16 cellular contexts compared by ENCODE assay signal in the genomic region with DNA sequence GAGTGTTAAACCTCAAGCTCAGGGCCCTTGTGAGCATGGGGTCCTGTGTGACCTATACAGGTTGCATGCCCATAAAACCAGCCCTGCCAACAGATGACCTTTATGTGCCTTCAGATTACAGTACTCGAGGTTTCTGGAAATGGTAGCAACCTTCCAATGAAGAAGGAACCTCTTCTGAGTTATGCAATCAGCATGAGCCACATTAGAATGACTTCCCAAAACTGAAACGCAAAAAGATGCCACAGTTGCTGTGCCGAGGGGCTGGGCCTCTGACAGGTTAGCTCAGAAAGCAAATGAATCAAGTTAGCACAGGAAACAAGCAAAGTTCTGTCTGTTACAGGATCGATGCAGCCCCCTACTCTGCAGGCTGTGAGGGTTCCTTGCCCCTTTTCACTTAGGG. TPM values are rescaled to one million over a fixed set of nuclear protein-coding genes. Genes with fewer than 3 reads are reported as not detected.
A peak's percentile ranks its signal among the peaks of the same experiment; 100 is the strongest.
DNase-seq lines count a peak whose midpoint lies in the region; ATAC-seq, FAIRE-seq and TF ChIP-seq lines count a peak whose summit lies in the region.
"Had no signal": no experiment of that assay in that cellular context is flagged by ENCODE, and none has a peak within 500 bp of the region (broad histone marks: within the 10 kb centered on the region; RNA-seq: fewer than 3 reads in every experiment).

No MANE protein-coding gene starts in this region.

- peaks cover 6% of the 10 kb centered on the region for H3K79me2 ChIP-seq in HepG2 (ENCODE audit: insufficient read depth, low read length)

- POLR2A ChIA-PET in activated naive CD8-positive, alpha-beta T cell treated with anti-CD3 and anti-CD28 coated beads, Interleukin-2, amount 10 ng/mL, durations not matched to agents 7 days and 5 days (lab: Charles Lee): no interaction called here
- POLR2A ChIA-PET in HepG2 (lab: Yijun Ruan, JAX): no interaction called here

- peaks cover 10% of the 10 kb centered on the region for H3K4me1 Mint-ChIP-seq in activated naive CD8-positive, alpha-beta T cell treated with anti-CD3 and anti-CD28 coated beads, Interleukin-2, amount 10 ng/mL, durations not matched to agents 7 days and 5 days
- peaks cover 10% of the 10 kb centered on the region for H3K4me1 Mint-ChIP-seq in activated naive CD8-positive, alpha-beta T cell treated with anti-CD3 and anti-CD28 coated beads, Interleukin-2, amount 50 U/mL, for 24 hours
- H3K4me1 Mint-ChIP-seq in endodermal cell: peaks cover 9% of the 10 kb centered on the region

- peak; percentile 40 for ATAC-seq in activated naive CD8-positive, alpha-beta T cell treated with anti-CD3 and anti-CD28 coated beads, Interleukin-2, amount 10 ng/mL, durations not matched to agents 7 days and 5 days (ENCODE audit: low read depth)
- ATAC-seq in activated naive CD8-positive, alpha-beta T cell treated with anti-CD3 and anti-CD28 coated beads, Interleukin-2, amount 50 U/mL, for 24 hours: no peak
- ATAC-seq in HG02852 (IDR thresholded peaks at IDR 0.05; ENCODE audit: unreplicated experiment): no peak
- no peak for ATAC-seq in HepG2
- ATAC-seq: sciatic nerve had no signal

- no peak overlapping the region for H3K4me3 Mint-ChIP-seq in activated naive CD8-positive, alpha-beta T cell treated with anti-CD3 and anti-CD28 coated beads, Interleukin-2, amount 10 ng/mL, durations not matched to agents 7 days and 5 days
- H3K4me3 Mint-ChIP-seq in activated naive CD8-positive, alpha-beta T cell treated with anti-CD3 and anti-CD28 coated beads, Interleukin-2, amount 50 U/mL, for 24 hours: no peak overlapping the region
- H3K4me3 Mint-ChIP-seq in endodermal cell: no peak overlapping the region
- H3K4me3 Mint-ChIP-seq: activated naive CD4-positive, alpha-beta T cell treated with anti-CD3 and anti-CD28 coated beads, Interleukin-2, amount 10 ng/mL, durations not matched to agents 7 days and 5 days had no signal

- no peak overlapping the region for H3K4me2 ChIP-seq in HepG2 (ENCODE audit: low read depth, low read length)

- H3K4me3 ChIP-seq in endodermal cell (ENCODE audit: low read length): no peak overlapping the region
- H3K4me3 ChIP-seq in HepG2 (replicated peaks in 1 of 3; ENCODE audit: insufficient read depth in 1 of 3, low read depth in 2 of 3, low read length in 3 of 3): no peak overlapping the region

- peak overlapping the region; percentile 20 for H3K27ac Mint-ChIP-seq in activated naive CD8-positive, alpha-beta T cell treated with anti-CD3 and anti-CD28 coated beads, Interleukin-2, amount 10 ng/mL, durations not matched to agents 7 days and 5 days
- H3K27ac Mint-ChIP-seq in activated naive CD8-positive, alpha-beta T cell treated with anti-CD3 and anti-CD28 coated beads, Interleukin-2, amount 50 U/mL, for 24 hours: no peak overlapping the region
- H3K27ac Mint-ChIP-seq in endodermal cell: no peak overlapping the region
- H3K27ac Mint-ChIP-seq: activated naive CD4-positive, alpha-beta T cell treated with anti-CD3 and anti-CD28 coated beads, Interleukin-2, amount 10 ng/mL, durations not matched to agents 7 days and 5 days had no signal

- H3K4me1 ChIP-seq in endodermal cell (ENCODE audit: control insufficient read depth, insufficient read depth, low read length) (no peaks in the 10 kb centered on the region), HepG2 (ENCODE audit: insufficient read depth, low read length) (peaks cover 46% of the 10 kb centered on the region)

- TF ChIP-seq EP300 in HepG2 (IDR thresholded peaks at IDR 0.05; ENCODE audit: low read depth in 2 of 2, low read length in 2 of 2) (no peak), HepG2 (CRISPR knock-in tag; IDR thresholded peaks at IDR 0.05; ENCODE audit: borderline replicate concordance) (no peak)

- H4K20me1 ChIP-seq in HepG2 (ENCODE audit: insufficient read depth, low read length): no peaks in the 10 kb centered on the region; the same call in 1 of the 2 replicates

- intact Hi-C loops in HepG2 (cut with micrococcal nuclease; ENCODE audit: unreplicated experiment): no loop called here

- no peak for TF ChIP-seq POLR2A in HepG2 (IDR thresholded peaks at IDR 0.05; ENCODE audit: insufficient read depth in 1 of 2, low read depth in 2 of 2, low read length in 2 of 2)

- no peaks in the 10 kb centered on the region for H3K36me3 ChIP-seq in endodermal cell (ENCODE audit: control insufficient read depth, insufficient read depth, low read length)
- H3K36me3 ChIP-seq in HepG2 (replicated peaks in 1 of 2; ENCODE audit: control insufficient read depth in 1 of 2, insufficient read depth in 2 of 2, low read length in 2 of 2): peaks cover 0 to 2% of the 10 kb centered on the region in 2 experiments; a peak in 2 of 5 replicates

- no TSS peak for BruUV-seq in HepG2 (replicated peaks; lab: Mats Ljungman, UMichigan)

- H3K27ac ChIP-seq in endodermal cell (ENCODE audit: low read depth, low read length): no peak overlapping the region
- H3K27ac ChIP-seq in substantia nigra (ENCODE audit: low read depth, low read length, poor library complexity, severe bottlenecking): peak overlapping the region; percentile 9
- H3K27ac ChIP-seq in HepG2 (ENCODE audit: extremely low read length, insufficient read depth, low read length): no peak overlapping the region

- no peaks in the 10 kb centered on the region for H3K27me3 Mint-ChIP-seq in activated naive CD8-positive, alpha-beta T cell treated with anti-CD3 and anti-CD28 coated beads, Interleukin-2, amount 10 ng/mL, durations not matched to agents 7 days and 5 days
- H3K27me3 Mint-ChIP-seq in activated naive CD8-positive, alpha-beta T cell treated with anti-CD3 and anti-CD28 coated beads, Interleukin-2, amount 50 U/mL, for 24 hours: no peaks in the 10 kb centered on the region
- peaks cover 8% of the 10 kb centered on the region for H3K27me3 Mint-ChIP-seq in endodermal cell (ENCODE audit: insufficient read depth)

- TF ChIP-seq CTCF in endodermal cell (conservative IDR thresholded peaks at IDR 0.05): no peak
- no peak for TF ChIP-seq CTCF in HepG2 (CRISPR knock-in tag; IDR thresholded peaks at IDR 0.05)

- H3K9me3 Mint-ChIP-seq in activated naive CD8-positive, alpha-beta T cell treated with anti-CD3 and anti-CD28 coated beads, Interleukin-2, amount 10 ng/mL, durations not matched to agents 7 days and 5 days: no peaks in the 10 kb centered on the region
- H3K9me3 Mint-ChIP-seq in activated naive CD8-positive, alpha-beta T cell treated with anti-CD3 and anti-CD28 coated beads, Interleukin-2, amount 50 U/mL, for 24 hours: no peaks in the 10 kb centered on the region
- no peaks in the 10 kb centered on the region for H3K9me3 Mint-ChIP-seq in endodermal cell
- H3K9me3 Mint-ChIP-seq: activated naive CD4-positive, alpha-beta T cell treated with anti-CD3 and anti-CD28 coated beads, Interleukin-2, amount 10 ng/mL, durations not matched to agents 7 days and 5 days had no signal

- in situ Hi-C loops in HepG2 (cut with HindIII; ENCODE audit: extremely low pct_ligation_motif_present, low pct_unique_long_range_greater_than_20kb): no loop called here

- CTCF ChIA-PET in HepG2 (lab: Yijun Ruan, JAX; ENCODE audit: low intra/inter-chr PET ratio, low total read pairs): no interaction called here

- no peaks in the 10 kb centered on the region for H3K36me3 Mint-ChIP-seq in activated naive CD8-positive, alpha-beta T cell treated with anti-CD3 and anti-CD28 coated beads, Interleukin-2, amount 10 ng/mL, durations not matched to agents 7 days and 5 days
- H3K36me3 Mint-ChIP-seq in activated naive CD8-positive, alpha-beta T cell treated with anti-CD3 and anti-CD28 coated beads, Interleukin-2, amount 50 U/mL, for 24 hours (ENCODE audit: low read depth): no peaks in the 10 kb centered on the region
- no peaks in the 10 kb centered on the region for H3K36me3 Mint-ChIP-seq in endodermal cell (ENCODE audit: low read depth)
- H3K36me3 Mint-ChIP-seq: activated naive CD4-positive, alpha-beta T cell treated with anti-CD3 and anti-CD28 coated beads, Interleukin-2, amount 10 ng/mL, durations not matched to agents 7 days and 5 days had no signal

- H3K9ac ChIP-seq in endodermal cell (ENCODE audit: extremely low read depth, low read length, poor library complexity, severe bottlenecking): no peak overlapping the region
- H3K9ac ChIP-seq in HepG2 (ENCODE audit: insufficient read depth, low read depth, low read length): no peak overlapping the region

- TF ChIP-seq RAD21 in HepG2 (CRISPR knock-in tag; IDR thresholded peaks at IDR 0.05): no peak

- H3K9me3 ChIP-seq in endodermal cell (ENCODE audit: control insufficient read depth, low read length) (no peaks in the 10 kb centered on the region), HepG2 (ENCODE audit: low read length) (no peaks in the 10 kb centered on the region)

- no peak for FAIRE-seq in HepG2 (lab: Jason Lieb, UNC)
- FAIRE-seq: bronchial epithelial cell had no signal

- WGBS in endodermal cell (ENCODE audit: insufficient coverage in 1 of 2, insufficient read length in 1 of 2), 2 experiments: 86 to 89% methylated on average over 4 of the region's 4 CpGs
- 61% methylated on average over 4 of the region's 4 CpGs for WGBS in HepG2 (ENCODE audit: low lambda C conversion rate)

- H2AFZ ChIP-seq in HepG2 (ENCODE audit: low read length): no peak overlapping the region

- DNase-seq in activated naive CD8-positive, alpha-beta T cell treated with anti-CD3 and anti-CD28 coated beads, Interleukin-2, amount 10 ng/mL, durations not matched to agents 7 days and 5 days: no peak
- DNase-seq in activated naive CD8-positive, alpha-beta T cell treated with anti-CD3 and anti-CD28 coated beads, Interleukin-2, amount 50 U/mL, for 24 hours: no peak
- DNase-seq in NOMO-1 (lab: John Stamatoyannopoulos, UW; ENCODE audit: unreplicated experiment in 2 of 2) (peak; percentile 83 to 88), endodermal cell (peak; percentile 22), substantia nigra (lab: John Stamatoyannopoulos, UW) (peak in 2 of 49 donors; percentile 18 to 19), foreskin melanocyte (no peak), HepG2 (ENCODE audit: low spot score) (no peak)
- DNase-seq: activated naive CD4-positive, alpha-beta T cell treated with anti-CD3 and anti-CD28 coated beads, Interleukin-2, amount 10 ng/mL, durations not matched to agents 7 days and 5 days; effector CD8-positive, alpha-beta T cell; mesendoderm; NCI-H1930; NCI-H82; stimulated activated naive CD4-positive, alpha-beta T cell had no signal

- H3K27me3 ChIP-seq in endodermal cell (ENCODE audit: control insufficient read depth, insufficient read depth, low read length, poor library complexity, severe bottlenecking): no peaks in the 10 kb centered on the region
- no peaks in the 10 kb centered on the region for H3K27me3 ChIP-seq in HepG2 (ENCODE audit: control insufficient read depth in 1 of 2, insufficient read depth in 2 of 2, low read length in 2 of 2)

RNA-seq across cellular contexts. Expression of a gene that starts 37.7 kb away (rescaled TPM):
- total RNA-seq in activated naive CD8-positive, alpha-beta T cell treated with anti-CD3 and anti-CD28 coated beads, Interleukin-2, amount 10 ng/mL, durations not matched to agents 7 days and 5 days: 1 to 10 TPM in 1 of 2 experiments, under 1 TPM in 1; 0.86 to 1.0 TPM
- 1 to 10 TPM; 2.0 to 3.2 TPM for total RNA-seq in endodermal cell
- polyA plus RNA-seq in endodermal cell (2013, experiment 1 of 2): 0.75 TPM
- polyA plus RNA-seq in endodermal cell (2013, experiment 2 of 2): 0.66 TPM
- total RNA-seq in HepG2 (2016; rRNA removed; fragmentation: Illumina TruSeq; extraction: Trizol): 12.5 and 15.3 TPM in 2 replicates
- total RNA-seq in HepG2 (2016; cell fraction: cytosol; rRNA removed; fragmentation: Illumina TruSeq; extraction: Trizol; ENCODE audit: low read depth): 1.3 and 1.5 TPM in 2 replicates
- total RNA-seq in HepG2 (2016; cell fraction: insoluble cytoplasmic fraction; rRNA removed; fragmentation: Illumina TruSeq; extraction: Trizol): 11.9 and 15.9 TPM in 2 replicates
- 7.3 and 8.5 TPM in 2 replicates for total RNA-seq in HepG2 (2016; cell fraction: membrane; rRNA removed; fragmentation: Illumina TruSeq; extraction: Trizol)
- 17.0 and 19.4 TPM in 2 replicates for total RNA-seq in HepG2 (2016; cell fraction: nucleus; rRNA removed; fragmentation: Illumina TruSeq; extraction: Trizol)
- polyA plus RNA-seq in HepG2 (2011; rRNA removed): 6.7 and 7.8 TPM in 2 replicates
- polyA plus RNA-seq in HepG2 (2011; cell fraction: cytosol; rRNA removed): 7.9 and 10.8 TPM in 2 replicates
- 9.1 and 10.7 TPM in 2 replicates for polyA plus RNA-seq in HepG2 (2011; cell fraction: nucleus; rRNA removed)
- 12.3 and 20.7 TPM in 2 replicates for polyA plus RNA-seq in HepG2 (2012)
- 1.3 and 1.4 TPM in 2 replicates for polyA plus RNA-seq in HepG2 (2016; cell fraction: cytosol; fragmentation: Illumina TruSeq; extraction: Trizol; ENCODE audit: low read depth)
- 9.8 and 11.3 TPM in 2 replicates for polyA plus RNA-seq in HepG2 (2016; cell fraction: insoluble cytoplasmic fraction; fragmentation: Illumina TruSeq; extraction: Trizol; ENCODE audit: low read depth)
- polyA plus RNA-seq in HepG2 (2016; cell fraction: membrane; fragmentation: Illumina TruSeq; extraction: Trizol; ENCODE audit: low read depth): 4.6 and 4.7 TPM in 2 replicates
- 19.9 and 20.7 TPM in 2 replicates for polyA plus RNA-seq in HepG2 (2016; cell fraction: nucleus; fragmentation: Illumina TruSeq; extraction: Trizol; ENCODE audit: insufficient read depth, low read depth)
- 9.7 and 45.0 TPM in 2 replicates for polyA minus RNA-seq in HepG2 (2011; rRNA and poly(A)+ RNA removed; ENCODE audit: low replicate concordance)
- 14.3 and 16.0 TPM in 2 replicates for polyA minus RNA-seq in HepG2 (2011; cell fraction: cytosol; rRNA and poly(A)+ RNA removed)
- polyA minus RNA-seq in HepG2 (2011; cell fraction: nucleus; rRNA and poly(A)+ RNA removed): 11.7 and 14.8 TPM in 2 replicates

Comparison
In these comparisons a context has a peak if more than half of its experiments do, and no peak if none do; other contexts are left out.
1. DNase-seq: peak in NOMO-1 (2 of 2) and endodermal cell (single experiment); none in activated naive CD8-positive, alpha-beta T cell treated with anti-CD3 and anti-CD28 coated beads, Interleukin-2, amount 10 ng/mL, durations not matched to agents 7 days and 5 days (single experiment), activated naive CD8-positive, alpha-beta T cell treated with anti-CD3 and anti-CD28 coated beads, Interleukin-2, amount 50 U/mL, for 24 hours (single experiment), foreskin melanocyte (single experiment) and HepG2 (single experiment).